In genomic region chr5:54703091-54703490, GRCh38 we compare ENCODE assay signal across 9 cellular contexts.
DNase-seq lines count a peak whose midpoint lies in the region; ATAC-seq and TF ChIP-seq lines count a peak whose summit lies in the region.
"Had no signal": no experiment of that assay in that cellular context is flagged by ENCODE, and none has a peak within 500 bp of the region (broad histone marks: within the 10 kb centered on the region; RNA-seq: fewer than 3 reads in every experiment).

No MANE protein-coding gene starts in this region.

- H3K27me3 ChIP-seq in trophoblast cell (ENCODE audit: insufficient read depth, low read length) = no peaks in the 10 kb centered on the region

- H3K36me3 Mint-ChIP-seq in mesothelial cell of epicardium = no peaks in the 10 kb centered on the region
- H3K36me3 Mint-ChIP-seq: IgD-negative memory B cell had no signal

- no peak overlapping the region for H3K4me2 ChIP-seq in trophoblast cell (ENCODE audit: low read length)

- H2BK120ac ChIP-seq in trophoblast cell (ENCODE audit: insufficient read depth, low read length, poor library complexity) = no peak overlapping the region

- H3K79me2 ChIP-seq in trophoblast cell (ENCODE audit: control insufficient read depth, insufficient read depth, low read length, poor library complexity) = no peaks in the 10 kb centered on the region

- H2BK12ac ChIP-seq in trophoblast cell (ENCODE audit: low read length) = peak overlapping the region; percentile 24

- H3K18ac ChIP-seq in trophoblast cell (ENCODE audit: low read length) = no peak overlapping the region

- DNase-seq in DMS53 (lab: John Stamatoyannopoulos, UW) (peak; percentile 73), foreskin melanocyte (peak; percentile 29), trophoblast cell (no peak), mesothelial cell of epicardium (ENCODE audit: low spot score in 2 of 2, unreplicated experiment in 2 of 2) (no peak), T1000 (lab: John Stamatoyannopoulos, UW) (no peak)
- DNase-seq in stimulated activated CD4-positive, alpha-beta T cell treated with anti-CD3 and anti-CD28 coated beads, Interleukin-1b, Interleukin-23, amount 100 ng/mL, for 48 hours = no peak

- H3K36me3 ChIP-seq in trophoblast cell (ENCODE audit: control insufficient read depth in 1 of 2, insufficient read depth in 2 of 2, low read length in 2 of 2) = no peaks in the 10 kb centered on the region

- peaks cover 3 to 4% of the 10 kb centered on the region in 2 experiments for H3K4me1 ChIP-seq in trophoblast cell (ENCODE audit: control insufficient read depth in 1 of 2, insufficient read depth in 2 of 2, low read length in 2 of 2)

- H3K4me1 Mint-ChIP-seq in mesothelial cell of epicardium = peaks cover 7% of the 10 kb centered on the region

- H2AK5ac ChIP-seq in trophoblast cell (ENCODE audit: low read length) = no peak overlapping the region

- no peak overlapping the region for H2AFZ ChIP-seq in trophoblast cell (ENCODE audit: insufficient read depth, low read length, poor library complexity)

- no peak overlapping the region for H2BK5ac ChIP-seq in trophoblast cell (ENCODE audit: low read depth, low read length, poor library complexity)

- no peaks in the 10 kb centered on the region for H3K9me3 Mint-ChIP-seq in mesothelial cell of epicardium

- H3K27ac ChIP-seq in trophoblast cell (ENCODE audit: low read depth, low read length) = no peak overlapping the region

- H3K23ac ChIP-seq in trophoblast cell (ENCODE audit: low read length) = no peak overlapping the region

- no peak overlapping the region for H3K4ac ChIP-seq in trophoblast cell (ENCODE audit: low read depth, low read length)

- no peak for ATAC-seq in GM21367 (IDR thresholded peaks at IDR 0.05; ENCODE audit: unreplicated experiment)

- peaks cover 1% of the 10 kb centered on the region for H3K79me1 ChIP-seq in trophoblast cell (ENCODE audit: low read length)

- no CpG with 5 or more reads among the region's 2 CpGs for WGBS in trophoblast cell (ENCODE audit: extremely low coverage, insufficient coverage, insufficient read length)

- no peak for TF ChIP-seq CTCF in WI38 (IDR thresholded peaks at IDR 0.05; ENCODE audit: low read depth, low read length)
- no peak for TF ChIP-seq CTCF in mesothelial cell of epicardium (IDR thresholded peaks at IDR 0.05; ENCODE audit: unreplicated experiment)

- H4K91ac ChIP-seq in trophoblast cell (ENCODE audit: low read depth, low read length) = no peak overlapping the region

- H3K9me3 ChIP-seq in trophoblast cell (ENCODE audit: insufficient read depth, low read depth, low read length) = no peaks in the 10 kb centered on the region

- peak overlapping the region; percentile 47 for H3K4me3 ChIP-seq in WI38 (ENCODE audit: low read depth, low read length)
- H3K4me3 ChIP-seq in trophoblast cell (ENCODE audit: low read depth, low read length) = no peak overlapping the region

- H3K27me3 Mint-ChIP-seq in mesothelial cell of epicardium (ENCODE audit: low read depth) = no peaks in the 10 kb centered on the region
- H3K27me3 Mint-ChIP-seq: IgD-negative memory B cell had no signal

- H3K9ac ChIP-seq in trophoblast cell (ENCODE audit: low read length) = no peak overlapping the region

- H3K14ac ChIP-seq in trophoblast cell (ENCODE audit: low read length) = no peak overlapping the region

- H4K12ac ChIP-seq in trophoblast cell (ENCODE audit: low read depth, low read length) = no peak overlapping the region

- H3K4me3 Mint-ChIP-seq in mesothelial cell of epicardium = no peak overlapping the region
- H3K4me3 Mint-ChIP-seq: IgD-negative memory B cell had no signal

- no peak overlapping the region for H3K27ac Mint-ChIP-seq in mesothelial cell of epicardium

- no peak overlapping the region for H4K8ac ChIP-seq in trophoblast cell (ENCODE audit: low read depth, low read length)

Comparison
In these comparisons a context has a peak if more than half of its experiments do, and no peak if none do; other contexts are left out.
1. DNase-seq: peak in DMS53 (single experiment) and foreskin melanocyte (single experiment); none in trophoblast cell (0 of 2), stimulated activated CD4-positive, alpha-beta T cell treated with anti-CD3 and anti-CD28 coated beads, Interleukin-1b, Interleukin-23, amount 100 ng/mL, for 48 hours (single experiment), mesothelial cell of epicardium (0 of 2) and T1000 (single experiment).